In genomic region chr7:133690740-133691139, GRCh38 we compare ENCODE assay signal across 1 cellular context.
TF ChIP-seq lines count a peak whose summit lies in the region.

No MANE protein-coding gene starts in this region.

TF ChIP-seq in K562, 482 proteins besides CTCF, POLR2A, EP300 and RAD21 (continued from another document):
- TF ChIP-seq ARID3A (IDR thresholded peaks at IDR 0.05; ENCODE audit: borderline replicate concordance, low read depth, low read length) = 0 out of 2 replicates have a peak, but pooled peaks have one; percentile 42
- no peak for TF ChIP-seq KDM5B (IDR thresholded peaks at IDR 0.05; ENCODE audit: insufficient replicate concordance, low read depth, low read length)
- TF ChIP-seq RBBP5 (IDR thresholded peaks at IDR 0.05; ENCODE audit: borderline replicate concordance, insufficient read depth, low read length, poor library complexity, severe bottlenecking) = no peak
- TF ChIP-seq, protein P1, sequence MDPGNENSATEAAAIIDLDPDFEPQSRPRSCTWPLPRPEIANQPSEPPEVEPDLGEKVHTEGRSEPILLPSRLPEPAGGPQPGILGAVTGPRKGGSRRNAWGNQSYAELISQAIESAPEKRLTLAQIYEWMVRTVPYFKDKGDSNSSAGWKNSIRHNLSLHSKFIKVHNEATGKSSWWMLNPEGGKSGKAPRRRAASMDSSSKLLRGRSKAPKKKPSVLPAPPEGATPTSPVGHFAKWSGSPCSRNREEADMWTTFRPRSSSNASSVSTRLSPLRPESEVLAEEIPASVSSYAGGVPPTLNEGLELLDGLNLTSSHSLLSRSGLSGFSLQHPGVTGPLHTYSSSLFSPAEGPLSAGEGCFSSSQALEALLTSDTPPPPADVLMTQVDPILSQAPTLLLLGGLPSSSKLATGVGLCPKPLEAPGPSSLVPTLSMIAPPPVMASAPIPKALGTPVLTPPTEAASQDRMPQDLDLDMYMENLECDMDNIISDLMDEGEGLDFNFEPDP (CRISPR knock-in tag; IDR thresholded peaks at IDR 0.05) = no peak
- TF ChIP-seq CBFA2T2 (conservative IDR thresholded peaks at IDR 0.05) = peak; percentile 61
- TF ChIP-seq HEY1 (CRISPR knock-in tag; IDR thresholded peaks at IDR 0.05; ENCODE audit: borderline replicate concordance) = no peak
- TF ChIP-seq POLR2AphosphoS5 (IDR thresholded peaks at IDR 0.05; ENCODE audit: control insufficient read depth, insufficient read depth, low read depth, low read length) = 0 out of 2 replicates have a peak, but pooled peaks have one; percentile 28
- TF ChIP-seq NEUROD1 (IDR thresholded peaks at IDR 0.05; ENCODE audit: borderline replicate concordance, low read depth, low read length, partially characterized antibody) = no peak
